ENCODE assay signal across 27 cellular contexts in the genomic region with DNA sequence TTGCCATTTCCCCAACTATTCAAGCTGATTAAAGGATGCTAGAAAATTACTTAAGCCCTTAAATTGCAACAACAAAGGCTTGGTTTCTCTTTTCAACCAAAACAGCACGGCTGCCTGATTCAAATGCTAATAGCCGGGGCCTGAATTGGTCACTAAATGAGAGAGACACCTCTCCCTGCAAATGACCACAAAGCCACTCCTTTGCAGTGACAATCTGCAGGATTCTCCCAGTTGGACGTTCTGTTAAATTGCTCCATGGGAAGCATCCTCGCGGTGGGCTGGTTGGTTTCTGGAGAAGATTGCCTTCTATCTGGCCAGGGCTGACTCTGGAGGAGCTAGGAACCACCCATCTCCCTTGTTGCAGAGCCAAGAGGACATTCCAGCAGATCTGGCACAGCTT. TPM values are rescaled to one million over a fixed set of nuclear protein-coding genes. Genes with fewer than 3 reads are reported as not detected.
"Had no signal": no experiment of that assay in that cellular context is flagged by ENCODE, and none has a peak within 500 bp of the region (broad histone marks: within the 10 kb centered on the region; RNA-seq: fewer than 3 reads in every experiment).

No MANE protein-coding gene starts in this region.

- H3K27me3 Mint-ChIP-seq: stimulated activated naive CD8-positive, alpha-beta T cell treated with anti-CD3 and anti-CD28 coated beads, Interleukin-15, amount 100 ng/mL, for 72 hours had no signal

- H3K36me3 Mint-ChIP-seq: naive thymus-derived CD4-positive, alpha-beta T cell; stimulated activated naive B cell treated with anti-CD40 and anti-IgM and Interleukin-4, amounts not matched to agents 10 μg/mL and 1 μg/mL and 100 μg/mL, for 72 hours had no signal

- ATAC-seq: effector memory CD8-positive, alpha-beta T cell; heart left ventricle; left lobe of liver; naive thymus-derived CD4-positive, alpha-beta T cell; stimulated activated naive B cell treated with anti-CD40 and anti-IgM and Interleukin-4, amounts not matched to agents 10 μg/mL and 1 μg/mL and 100 μg/mL, for 72 hours had no signal

- H3K9me3 ChIP-seq: esophagus squamous epithelium, heart left ventricle, ovary, right atrium auricular region, sigmoid colon, thoracic aorta had no signal

- H3K36me3 ChIP-seq: esophagus squamous epithelium, heart left ventricle, ovary, right atrium auricular region, sigmoid colon, thoracic aorta had no signal

- H3K27ac ChIP-seq: esophagus squamous epithelium, heart left ventricle, ovary, right atrium auricular region, sigmoid colon, skin epidermis, thoracic aorta had no signal

- DNase-seq: effector memory CD8-positive, alpha-beta T cell; esophagus squamous epithelium; foreskin melanocyte; heart left ventricle; hippocampal formation; islet precursor cell; mammary epithelial cell; naive thymus-derived CD4-positive, alpha-beta T cell; nephron progenitor cell; ovary; sigmoid colon; stimulated activated CD4-positive, alpha-beta T cell treated with anti-CD3 and anti-CD28 coated beads, Interleukin-2, amount 100 ng/mL, for 24 hours; stimulated activated CD4-positive, alpha-beta T cell treated with anti-CD3 and anti-CD28 coated beads, Interleukin-4, amount 100 ng/mL, for 4 hours; stimulated activated naive B cell treated with anti-CD40 and anti-IgM and Interleukin-4, amounts not matched to agents 10 μg/mL and 1 μg/mL and 100 μg/mL, for 72 hours; stimulated activated naive CD8-positive, alpha-beta T cell treated with anti-CD3 and anti-CD28 coated beads, Interleukin-15, amount 100 ng/mL, for 72 hours; substantia nigra; trophoblast cell had no signal

- H3K4me3 Mint-ChIP-seq: dendritic cell treated with granulocyte-macrophage colony-stimulating factor and Interleukin-4, amounts not matched to agents 40 ng/mL and 50 ng/mL, for 4 days; effector memory CD8-positive, alpha-beta T cell; naive thymus-derived CD4-positive, alpha-beta T cell; nephron progenitor cell; stimulated activated naive B cell treated with anti-CD40 and anti-IgM and Interleukin-4, amounts not matched to agents 10 μg/mL and 1 μg/mL and 100 μg/mL, for 72 hours; stimulated activated naive CD8-positive, alpha-beta T cell treated with anti-CD3 and anti-CD28 coated beads, Interleukin-15, amount 100 ng/mL, for 72 hours had no signal

- H3K4me1 ChIP-seq: esophagus squamous epithelium had no signal

- H3K9me3 Mint-ChIP-seq: dendritic cell treated with granulocyte-macrophage colony-stimulating factor and Interleukin-4, amounts not matched to agents 40 ng/mL and 50 ng/mL, for 4 days; effector memory CD8-positive, alpha-beta T cell; naive thymus-derived CD4-positive, alpha-beta T cell; nephron progenitor cell; stimulated activated naive B cell treated with anti-CD40 and anti-IgM and Interleukin-4, amounts not matched to agents 10 μg/mL and 1 μg/mL and 100 μg/mL, for 72 hours; stimulated activated naive CD8-positive, alpha-beta T cell treated with anti-CD3 and anti-CD28 coated beads, Interleukin-15, amount 100 ng/mL, for 72 hours had no signal

- H3K27ac Mint-ChIP-seq: dendritic cell treated with granulocyte-macrophage colony-stimulating factor and Interleukin-4, amounts not matched to agents 40 ng/mL and 50 ng/mL, for 4 days; effector memory CD8-positive, alpha-beta T cell; naive thymus-derived CD4-positive, alpha-beta T cell; nephron progenitor cell; stimulated activated naive B cell treated with anti-CD40 and anti-IgM and Interleukin-4, amounts not matched to agents 10 μg/mL and 1 μg/mL and 100 μg/mL, for 72 hours; stimulated activated naive CD8-positive, alpha-beta T cell treated with anti-CD3 and anti-CD28 coated beads, Interleukin-15, amount 100 ng/mL, for 72 hours had no signal

- H3K4me3 ChIP-seq: esophagus squamous epithelium, heart left ventricle, ovary, right atrium auricular region, sigmoid colon, skin epidermis, thoracic aorta had no signal

- H3K27me3 ChIP-seq: esophagus squamous epithelium, ovary, right atrium auricular region, sigmoid colon had no signal

RNA-seq across cellular contexts. Expression of gene TBXT, which starts 29.7 kb away (rescaled TPM):
- total RNA-seq: epithelial cell of proximal tubule; esophagus squamous epithelium; left lobe of liver; lower leg skin; mammary epithelial cell; mesenteric fat pad; mononuclear cell; naive thymus-derived CD4-positive, alpha-beta T cell; ovary; posterior vena cava; right atrium auricular region; sigmoid colon; thoracic aorta had no signal
- polyA plus RNA-seq: heart left ventricle; mammary epithelial cell; naive thymus-derived CD4-positive, alpha-beta T cell; ovary; sigmoid colon had no signal
